12 cellular contexts compared by ENCODE assay signal in genomic region chr9:69200071-69200470, GRCh38. TPM values are rescaled to one million over a fixed set of nuclear protein-coding genes. Genes with fewer than 3 reads are reported as not detected.
DNase-seq lines count a peak whose midpoint lies in the region; ATAC-seq and TF ChIP-seq lines count a peak whose summit lies in the region.
"Had no signal": no experiment of that assay in that cellular context is flagged by ENCODE, and none has a peak within 500 bp of the region (broad histone marks: within the 10 kb centered on the region; RNA-seq: fewer than 3 reads in every experiment).

No MANE protein-coding gene starts in this region.

- peak; percentile 21; the same call in 1 of the 2 replicates for TF ChIP-seq CTCF in PC-3 (conservative IDR thresholded peaks at IDR 0.05; ENCODE audit: low read depth, low read length)
- peak; percentile 4 for TF ChIP-seq CTCF in fibroblast of pulmonary artery (IDR thresholded peaks at IDR 0.05; ENCODE audit: low read length, missing control alignments)
- TF ChIP-seq CTCF in Calu3 (IDR thresholded peaks at IDR 0.05; ENCODE audit: unreplicated experiment): no peak
- no peak for TF ChIP-seq CTCF in BE2C (IDR thresholded peaks at IDR 0.05; ENCODE audit: low read depth, low read length)

- H3K9me2 ChIP-seq in PC-3 (replicated peaks; ENCODE audit: low read length): no peaks in the 10 kb centered on the region

- POLR2A ChIA-PET in PC-3 (lab: Charles Lee; ENCODE audit: unreplicated experiment): no interaction called here

- H3K4me3 Mint-ChIP-seq in activated naive CD4-positive, alpha-beta T cell treated with anti-CD3 and anti-CD28 coated beads for 36 hours: no peak overlapping the region
- no peak overlapping the region for H3K4me3 Mint-ChIP-seq in Calu3 (ENCODE audit: low read depth, unreplicated experiment)
- H3K4me3 Mint-ChIP-seq: activated CD8-positive, alpha-beta T cell treated with anti-CD3 and anti-CD28 coated beads for 36 hours had no signal

- no peak overlapping the region for H3K4me2 ChIP-seq in PC-3 (ENCODE audit: low read length)

- H3K27me3 Mint-ChIP-seq in activated naive CD4-positive, alpha-beta T cell treated with anti-CD3 and anti-CD28 coated beads for 36 hours (ENCODE audit: low read depth): no peaks in the 10 kb centered on the region
- no peaks in the 10 kb centered on the region for H3K27me3 Mint-ChIP-seq in Calu3 (ENCODE audit: unreplicated experiment)
- H3K27me3 Mint-ChIP-seq: activated CD8-positive, alpha-beta T cell treated with anti-CD3 and anti-CD28 coated beads for 36 hours had no signal

- 0 out of 2 replicates have a peak, but pooled peaks cover 5% of the 10 kb centered on the region for H4K20me1 ChIP-seq in PC-3 (ENCODE audit: low read length)

- H3K27ac Mint-ChIP-seq in activated naive CD4-positive, alpha-beta T cell treated with anti-CD3 and anti-CD28 coated beads for 36 hours: no peak overlapping the region
- no peak overlapping the region for H3K27ac Mint-ChIP-seq in Calu3 (ENCODE audit: unreplicated experiment)
- H3K27ac Mint-ChIP-seq: activated CD8-positive, alpha-beta T cell treated with anti-CD3 and anti-CD28 coated beads for 36 hours had no signal

- H3K4me1 Mint-ChIP-seq in activated naive CD4-positive, alpha-beta T cell treated with anti-CD3 and anti-CD28 coated beads for 36 hours (ENCODE audit: low read depth): peaks cover 7% of the 10 kb centered on the region
- H3K4me1 Mint-ChIP-seq in Calu3 (ENCODE audit: low read depth, unreplicated experiment): peaks cover 11% of the 10 kb centered on the region

- BruUV-seq in PC-3 (replicated peaks; lab: Mats Ljungman, UMichigan): no TSS peak
- no TSS peak for BruUV-seq in Calu3 (replicated peaks; lab: Mats Ljungman, UMichigan)

- CTCF ChIA-PET in activated naive CD4-positive, alpha-beta T cell treated with anti-CD3 and anti-CD28 coated beads for 36 hours (lab: Charles Lee): interaction anchor here (2.6 kb wide), 1 partner anchor 146 kb away, joined by 9 read pairs; no protein-coding TSS in a partner anchor
- CTCF ChIA-PET in PC-3 (lab: Charles Lee): interaction anchor here (0.6 kb wide), 1 partner anchor 107 kb away, joined by 3 read pairs; no protein-coding TSS in a partner anchor
- CTCF ChIA-PET in Calu3 (lab: Charles Lee): interaction anchor here (0.8 kb wide), 1 partner anchor 164 kb away, joined by 3 read pairs; the partner anchor contains the start of gene FXN

- no peak overlapping the region for H2AFZ ChIP-seq in PC-3 (ENCODE audit: low read length)

- ATAC-seq in PC-3: peak; percentile 40; the same call in 1 of the 2 replicates
- ATAC-seq: activated CD8-positive, alpha-beta T cell treated with anti-CD3 and anti-CD28 coated beads for 36 hours had no signal

- no peaks in the 10 kb centered on the region for H3K27me3 ChIP-seq in PC-3 (ENCODE audit: low read length)
- no peaks in the 10 kb centered on the region for H3K27me3 ChIP-seq in BE2C
- H3K27me3 ChIP-seq: SJCRH30 had no signal

- H3K36me3 ChIP-seq in PC-3 (ENCODE audit: low read depth, low read length) (no peaks in the 10 kb centered on the region), BE2C (no peaks in the 10 kb centered on the region)
- H3K36me3 ChIP-seq: SJCRH30 had no signal

- H3K4me1 ChIP-seq in PC-3 (ENCODE audit: insufficient read depth, low read length) (no peaks in the 10 kb centered on the region), BE2C (no peaks in the 10 kb centered on the region)
- H3K4me1 ChIP-seq: SJCRH30 had no signal

- intact Hi-C loops in activated naive CD4-positive, alpha-beta T cell treated with anti-CD3 and anti-CD28 coated beads for 36 hours (cut with micrococcal nuclease): no loop called here
- intact Hi-C loops in PC-3 (cut with micrococcal nuclease) (no loop called here), Calu3 (cut with micrococcal nuclease; ENCODE audit: unreplicated experiment) (no loop called here)

- no peaks in the 10 kb centered on the region for H3K9me3 Mint-ChIP-seq in activated naive CD4-positive, alpha-beta T cell treated with anti-CD3 and anti-CD28 coated beads for 36 hours
- no peaks in the 10 kb centered on the region for H3K9me3 Mint-ChIP-seq in Calu3 (ENCODE audit: low read depth, unreplicated experiment)
- H3K9me3 Mint-ChIP-seq: activated CD8-positive, alpha-beta T cell treated with anti-CD3 and anti-CD28 coated beads for 36 hours; naive B cell had no signal

- H3K27ac ChIP-seq in PC-3 (ENCODE audit: low read length): no peak overlapping the region
- H3K27ac ChIP-seq: SJCRH30 had no signal

- DNase-seq in activated naive CD4-positive, alpha-beta T cell treated with anti-CD3 and anti-CD28 coated beads for 36 hours: peak; percentile 7
- DNase-seq in activated naive CD4-positive, alpha-beta T cell (lab: John Stamatoyannopoulos, UW): no peak
- DNase-seq in PC-3 (peak; percentile 21), fibroblast of pulmonary artery (ENCODE audit: low read depth) (peak; percentile 52), renal cortical epithelial cell (ENCODE audit: low read depth) (peak; percentile 74), Calu3 (no peak), BE2C (no peak)
- no peak for DNase-seq in effector CD8-positive, alpha-beta T cell (lab: John Stamatoyannopoulos, UW)
- DNase-seq: activated CD8-positive, alpha-beta T cell treated with anti-CD3 and anti-CD28 coated beads for 36 hours; naive B cell; NCI-H2171 treated with DMSO at 0.1 percent for 48 hours; SJCRH30 had no signal

- peaks cover 57% of the 10 kb centered on the region for H3K79me2 ChIP-seq in PC-3 (ENCODE audit: low read length)

- no peaks in the 10 kb centered on the region for H3F3A ChIP-seq in PC-3 (ENCODE audit: low read length, unreplicated experiment)

- no peak overlapping the region for H3K9ac ChIP-seq in PC-3 (ENCODE audit: low read length)

- H3K36me3 Mint-ChIP-seq in activated naive CD4-positive, alpha-beta T cell treated with anti-CD3 and anti-CD28 coated beads for 36 hours (ENCODE audit: low read depth): no peaks in the 10 kb centered on the region
- peaks cover 25% of the 10 kb centered on the region for H3K36me3 Mint-ChIP-seq in Calu3 (ENCODE audit: insufficient read depth, unreplicated experiment)
- H3K36me3 Mint-ChIP-seq: naive B cell had no signal

- H3K9me3 ChIP-seq in PC-3 (ENCODE audit: low read length) (no peaks in the 10 kb centered on the region), BE2C (no peaks in the 10 kb centered on the region)
- H3K9me3 ChIP-seq: SJCRH30 had no signal

- H3K4me3 ChIP-seq in PC-3 (ENCODE audit: low read length) (no peak overlapping the region), fibroblast of pulmonary artery (replicated peaks; ENCODE audit: low read depth, low read length) (no peak overlapping the region), BE2C (ENCODE audit: low read depth, low read length) (no peak overlapping the region)
- H3K4me3 ChIP-seq: SJCRH30 had no signal

RNA-seq across cellular contexts. Expression of gene TJP2, which starts 26.0 kb away (rescaled TPM):
- 1 to 10 TPM; 7.6 to 9.1 TPM for total RNA-seq in activated naive CD4-positive, alpha-beta T cell treated with anti-CD3 and anti-CD28 coated beads for 36 hours
- total RNA-seq in PC-3 (2014; rRNA removed) (106 and 124 TPM in 2 replicates), renal cortical epithelial cell (152 and 405 TPM in 2 replicates), Calu3 (2022) (139 and 160 TPM in 2 replicates)
- 10.1 TPM for polyA plus RNA-seq in BE2C (2012; ENCODE audit: insufficient read depth, insufficient read length, low read depth)

Comparison
In these comparisons a context has a peak if more than half of its experiments do, and no peak if none do; other contexts are left out.
1. DNase-seq: peak in activated naive CD4-positive, alpha-beta T cell treated with anti-CD3 and anti-CD28 coated beads for 36 hours (single experiment), PC-3 (single experiment), fibroblast of pulmonary artery (single experiment) and renal cortical epithelial cell (single experiment); none in activated naive CD4-positive, alpha-beta T cell (0 of 4), Calu3 (single experiment), BE2C (single experiment) and effector CD8-positive, alpha-beta T cell (single experiment).
2. CTCF ChIP-seq: peak in PC-3 (single experiment) and fibroblast of pulmonary artery (single experiment); none in Calu3 (single experiment) and BE2C (single experiment).
3. RNA of gene TJP2, which starts 26.0 kb away (total RNA-seq): 152 to 405 TPM in renal cortical epithelial cell, 139 to 160 TPM in Calu3 and 106 to 124 TPM in PC-3; 7.6 to 9.1 TPM in activated naive CD4-positive, alpha-beta T cell treated with anti-CD3 and anti-CD28 coated beads for 36 hours; every median in the first group is over 10 times any median in the second.